ENCODE assay signal across 1 cellular context in the genomic region with DNA sequence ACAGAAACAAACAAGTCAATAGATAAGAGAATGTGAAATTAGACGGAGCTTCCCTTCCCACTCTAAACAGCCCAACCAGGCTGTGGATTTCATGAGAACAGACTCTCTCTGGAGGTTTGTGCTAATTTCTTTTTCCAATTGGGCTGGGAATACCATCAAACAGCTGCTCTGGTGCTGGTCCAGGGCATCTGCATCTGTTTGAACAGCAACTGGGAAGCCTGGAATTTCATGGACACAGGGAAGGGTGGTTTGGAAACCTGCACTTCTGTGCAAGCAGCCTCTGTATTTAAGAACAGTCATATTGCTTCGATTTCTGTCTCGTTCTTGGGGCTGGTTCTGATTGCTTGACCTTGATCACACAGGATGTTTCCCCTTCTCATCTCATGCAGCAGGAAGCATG.
TF ChIP-seq lines count a peak whose summit lies in the region.

No MANE protein-coding gene starts in this region.

TF ChIP-seq in SK-N-SH, 30 proteins besides CTCF, POLR2A, EP300 and RAD21 (continued from another document):
- TF ChIP-seq TEAD4 (IDR thresholded peaks at IDR 0.05; ENCODE audit: borderline replicate concordance, insufficient read depth): no peak
- TF ChIP-seq, protein P1, sequence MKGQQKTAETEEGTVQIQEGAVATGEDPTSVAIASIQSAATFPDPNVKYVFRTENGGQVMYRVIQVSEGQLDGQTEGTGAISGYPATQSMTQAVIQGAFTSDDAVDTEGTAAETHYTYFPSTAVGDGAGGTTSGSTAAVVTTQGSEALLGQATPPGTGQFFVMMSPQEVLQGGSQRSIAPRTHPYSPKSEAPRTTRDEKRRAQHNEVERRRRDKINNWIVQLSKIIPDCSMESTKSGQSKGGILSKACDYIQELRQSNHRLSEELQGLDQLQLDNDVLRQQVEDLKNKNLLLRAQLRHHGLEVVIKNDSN (IDR thresholded peaks at IDR 0.05; ENCODE audit: borderline replicate concordance, low read depth): no peak
- no peak for TF ChIP-seq MXI1 (IDR thresholded peaks at IDR 0.05; ENCODE audit: low read depth, low read length)
- TF ChIP-seq MEF2A (IDR thresholded peaks at IDR 0.05; ENCODE audit: borderline replicate concordance, low read depth): no peak
- TF ChIP-seq SMC3 (IDR thresholded peaks at IDR 0.05; ENCODE audit: low read depth, low read length): no peak
- no peak for TF ChIP-seq RCOR1 (IDR thresholded peaks at IDR 0.05; ENCODE audit: low read length)
- TF ChIP-seq CHD2 (IDR thresholded peaks at IDR 0.05; ENCODE audit: low read length, partially characterized antibody): no peak
- no peak for TF ChIP-seq EZH2phosphoT487 (IDR thresholded peaks at IDR 0.05; ENCODE audit: borderline replicate concordance, low read depth)
- TF ChIP-seq FOSL2 (IDR thresholded peaks at IDR 0.05; ENCODE audit: borderline replicate concordance, low read depth): no peak
- no peak for TF ChIP-seq POLR2AphosphoS5 (IDR thresholded peaks at IDR 0.05; ENCODE audit: low read depth, low read length)
- TF ChIP-seq GATA2 (CRISPR knock-in tag; IDR thresholded peaks at IDR 0.05): no peak
- TF ChIP-seq, protein P2, sequence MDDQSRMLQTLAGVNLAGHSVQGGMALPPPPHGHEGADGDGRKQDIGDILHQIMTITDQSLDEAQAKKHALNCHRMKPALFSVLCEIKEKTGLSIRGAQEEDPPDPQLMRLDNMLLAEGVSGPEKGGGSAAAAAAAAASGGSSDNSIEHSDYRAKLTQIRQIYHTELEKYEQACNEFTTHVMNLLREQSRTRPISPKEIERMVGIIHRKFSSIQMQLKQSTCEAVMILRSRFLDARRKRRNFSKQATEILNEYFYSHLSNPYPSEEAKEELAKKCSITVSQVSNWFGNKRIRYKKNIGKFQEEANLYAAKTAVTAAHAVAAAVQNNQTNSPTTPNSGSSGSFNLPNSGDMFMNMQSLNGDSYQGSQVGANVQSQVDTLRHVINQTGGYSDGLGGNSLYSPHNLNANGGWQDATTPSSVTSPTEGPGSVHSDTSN (IDR thresholded peaks at IDR 0.05): no peak
- TF ChIP-seq, protein P3, sequence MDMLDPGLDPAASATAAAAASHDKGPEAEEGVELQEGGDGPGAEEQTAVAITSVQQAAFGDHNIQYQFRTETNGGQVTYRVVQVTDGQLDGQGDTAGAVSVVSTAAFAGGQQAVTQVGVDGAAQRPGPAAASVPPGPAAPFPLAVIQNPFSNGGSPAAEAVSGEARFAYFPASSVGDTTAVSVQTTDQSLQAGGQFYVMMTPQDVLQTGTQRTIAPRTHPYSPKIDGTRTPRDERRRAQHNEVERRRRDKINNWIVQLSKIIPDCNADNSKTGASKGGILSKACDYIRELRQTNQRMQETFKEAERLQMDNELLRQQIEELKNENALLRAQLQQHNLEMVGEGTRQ (IDR thresholded peaks at IDR 0.05; ENCODE audit: borderline replicate concordance, low read depth, low read length): no peak
- TF ChIP-seq TCF12 (IDR thresholded peaks at IDR 0.05): no peak
- no peak for TF ChIP-seq GABPA (IDR thresholded peaks at IDR 0.05; ENCODE audit: low read depth)
- no peak for TF ChIP-seq NFIC (IDR thresholded peaks at IDR 0.05; ENCODE audit: borderline replicate concordance)
- no peak for TF ChIP-seq FOXM1 (IDR thresholded peaks at IDR 0.05; ENCODE audit: low read depth)
- TF ChIP-seq ELF1 (IDR thresholded peaks at IDR 0.05): no peak
- TF ChIP-seq TAF1 (IDR thresholded peaks at IDR 0.05; ENCODE audit: borderline replicate concordance, low read depth, low read length): no peak
